ENCODE assay signal across 1 cellular context in the genomic region with DNA sequence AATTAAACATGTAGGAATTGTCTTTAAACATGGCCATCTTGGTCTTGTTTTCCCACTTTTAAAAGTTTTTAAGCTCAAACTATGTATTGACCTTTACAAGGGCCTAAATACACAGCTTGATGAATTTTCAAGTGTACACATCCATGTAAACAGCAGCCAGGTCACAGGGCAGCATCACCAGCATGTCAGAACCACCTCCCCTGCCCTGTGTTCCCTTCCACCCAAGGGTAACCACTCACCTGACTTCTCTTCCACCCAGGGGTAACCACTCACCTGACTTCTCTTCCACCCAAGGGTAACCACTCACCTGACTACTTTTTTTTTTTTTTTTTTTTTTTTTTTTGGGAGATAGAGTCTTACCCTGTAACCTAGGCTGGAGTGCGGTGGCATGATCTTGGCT.
TF ChIP-seq lines count a peak whose summit lies in the region.

No MANE protein-coding gene starts in this region.

TF ChIP-seq in HepG2, 621 proteins besides CTCF, POLR2A, EP300 and RAD21:
- TF ChIP-seq FOXA3 (CRISPR knock-in tag; IDR thresholded peaks at IDR 0.05) (peak; percentile 36; the same call in 1 of the 2 replicates), FOXP1 (IDR thresholded peaks at IDR 0.05) (no peak), FOXP1 (CRISPR knock-in tag; IDR thresholded peaks at IDR 0.05) (peak; percentile 29; the same call in 1 of the 2 replicates)
- TF ChIP-seq, protein P1, sequence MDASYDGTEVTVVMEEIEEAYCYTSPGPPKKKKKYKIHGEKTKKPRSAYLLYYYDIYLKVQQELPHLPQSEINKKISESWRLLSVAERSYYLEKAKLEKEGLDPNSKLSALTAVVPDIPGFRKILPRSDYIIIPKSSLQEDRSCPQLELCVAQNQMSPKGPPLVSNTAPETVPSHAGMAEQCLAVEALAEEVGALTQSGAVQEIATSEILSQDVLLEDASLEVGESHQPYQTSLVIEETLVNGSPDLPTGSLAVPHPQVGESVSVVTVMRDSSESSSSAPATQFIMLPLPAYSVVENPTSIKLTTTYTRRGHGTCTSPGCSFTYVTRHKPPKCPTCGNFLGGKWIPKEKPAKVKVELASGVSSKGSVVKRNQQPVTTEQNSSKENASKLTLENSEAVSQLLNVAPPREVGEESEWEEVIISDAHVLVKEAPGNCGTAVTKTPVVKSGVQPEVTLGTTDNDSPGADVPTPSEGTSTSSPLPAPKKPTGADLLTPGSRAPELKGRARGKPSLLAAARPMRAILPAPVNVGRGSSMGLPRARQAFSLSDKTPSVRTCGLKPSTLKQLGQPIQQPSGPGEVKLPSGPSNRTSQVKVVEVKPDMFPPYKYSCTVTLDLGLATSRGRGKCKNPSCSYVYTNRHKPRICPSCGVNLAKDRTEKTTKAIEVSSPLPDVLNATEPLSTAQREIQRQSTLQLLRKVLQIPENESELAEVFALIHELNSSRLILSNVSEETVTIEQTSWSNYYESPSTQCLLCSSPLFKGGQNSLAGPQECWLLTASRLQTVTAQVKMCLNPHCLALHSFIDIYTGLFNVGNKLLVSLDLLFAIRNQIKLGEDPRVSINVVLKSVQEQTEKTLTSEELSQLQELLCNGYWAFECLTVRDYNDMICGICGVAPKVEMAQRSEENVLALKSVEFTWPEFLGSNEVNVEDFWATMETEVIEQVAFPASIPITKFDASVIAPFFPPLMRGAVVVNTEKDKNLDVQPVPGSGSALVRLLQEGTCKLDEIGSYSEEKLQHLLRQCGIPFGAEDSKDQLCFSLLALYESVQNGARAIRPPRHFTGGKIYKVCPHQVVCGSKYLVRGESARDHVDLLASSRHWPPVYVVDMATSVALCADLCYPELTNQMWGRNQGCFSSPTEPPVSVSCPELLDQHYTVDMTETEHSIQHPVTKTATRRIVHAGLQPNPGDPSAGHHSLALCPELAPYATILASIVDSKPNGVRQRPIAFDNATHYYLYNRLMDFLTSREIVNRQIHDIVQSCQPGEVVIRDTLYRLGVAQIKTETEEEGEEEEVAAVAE (CRISPR knock-in tag; IDR thresholded peaks at IDR 0.05; ENCODE audit: borderline replicate concordance): no peak
